ENCODE assay signal across 17 cellular contexts in genomic region chr10:77671594-77672252, GRCh38. TPM values are rescaled to one million over a fixed set of nuclear protein-coding genes. Genes with fewer than 3 reads are reported as not detected.
"Had no signal": no experiment of that assay in that cellular context is flagged by ENCODE, and none has a peak within 500 bp of the region (broad histone marks: within the 10 kb centered on the region; RNA-seq: fewer than 3 reads in every experiment).

No MANE protein-coding gene starts in this region.

- H3K4me1 ChIP-seq: ascending aorta, left ventricle myocardium inferior, prostate gland, upper lobe of left lung had no signal

- H3K27ac ChIP-seq: ascending aorta, brain microvascular endothelial cell, left ventricle myocardium inferior, prostate gland, upper lobe of left lung had no signal

- H3K36me3 ChIP-seq: ascending aorta, brain microvascular endothelial cell, left ventricle myocardium inferior, prostate gland, upper lobe of left lung had no signal

- H3K4me3 ChIP-seq: ascending aorta, left ventricle myocardium inferior, prostate gland, upper lobe of left lung had no signal

- DNase-seq: activated CD4-positive, alpha-beta memory T cell treated with anti-CD3 and anti-CD28 coated beads for 36 hours; activated CD4-positive, alpha-beta T cell treated with anti-CD3 and anti-CD28 coated beads for 48 hours; activated gamma-delta T cell treated with Interleukin-2 at 50 U/mL for 16 hours; brain microvascular endothelial cell; caudate nucleus; effector memory CD4-positive, alpha-beta T cell; foreskin melanocyte; kidney glomerular epithelial cell; left ventricle myocardium inferior; mammary epithelial cell; natural killer cell; stimulated activated CD4-positive, alpha-beta T cell treated with anti-CD3 and anti-CD28 coated beads, Interleukin-4, amount 100 ng/mL, for 24 hours; stimulated activated naive CD8-positive, alpha-beta T cell treated with anti-CD3 and anti-CD28 coated beads, Interleukin-15, Interleukin-2, amounts not matched to agents 100 U/mL and 50 U/mL, for 24 hours; T-helper 17 cell; upper lobe of left lung had no signal

- H3K27me3 ChIP-seq: ascending aorta, brain microvascular endothelial cell, upper lobe of left lung had no signal

- H3K9me3 ChIP-seq: ascending aorta, left ventricle myocardium inferior, prostate gland, upper lobe of left lung had no signal

- ATAC-seq: natural killer cell; stimulated activated naive CD8-positive, alpha-beta T cell treated with anti-CD3 and anti-CD28 coated beads, Interleukin-15, Interleukin-2, amounts not matched to agents 100 U/mL and 50 U/mL, for 24 hours; T-helper 17 cell had no signal

RNA-seq across cellular contexts. Expression of gene KCNMA1, which starts 34.1 kb away (rescaled TPM):
- total RNA-seq: activated CD4-positive, alpha-beta memory T cell treated with anti-CD3 and anti-CD28 coated beads for 36 hours had no signal
